8 cellular contexts compared by ENCODE assay signal in the genomic region with DNA sequence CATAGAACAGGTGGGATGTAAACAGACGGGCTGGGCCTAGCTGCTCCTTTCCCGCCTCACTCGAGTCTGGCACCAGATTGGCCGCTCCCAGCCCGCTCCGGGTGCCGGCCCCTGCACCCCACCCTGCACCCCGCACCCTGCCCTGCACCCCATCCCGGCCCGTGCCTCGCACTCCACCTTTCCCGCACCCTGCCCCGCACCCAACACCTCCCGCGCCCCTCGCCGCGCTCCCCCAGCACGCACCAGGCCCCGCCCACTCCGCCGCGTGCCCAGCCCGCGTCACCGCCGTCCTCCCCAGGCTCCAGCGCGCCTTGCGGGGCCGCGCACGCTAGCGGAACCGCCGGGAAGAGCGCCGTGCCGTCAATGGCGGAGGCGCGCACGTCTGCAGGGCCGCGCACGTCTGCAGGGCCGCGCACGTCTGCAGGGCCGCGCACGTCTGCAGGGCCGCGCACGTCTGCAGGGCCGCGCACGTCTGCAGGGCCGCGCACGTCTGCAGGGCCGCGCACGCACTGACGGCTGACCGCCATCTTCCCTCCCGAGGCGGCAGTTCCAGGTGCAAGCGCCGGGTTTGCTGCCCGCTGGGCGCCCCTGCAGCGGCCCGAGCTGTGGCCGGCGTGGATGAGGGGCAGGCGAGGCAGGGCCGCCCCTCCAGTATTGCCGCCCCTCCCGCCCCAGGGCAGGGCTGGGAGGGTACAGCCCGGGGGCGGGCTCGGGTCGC. TPM values are rescaled to one million over a fixed set of nuclear protein-coding genes. Genes with fewer than 3 reads are reported as not detected.
A peak's percentile ranks its signal among the peaks of the same experiment; 100 is the strongest.
DNase-seq lines count a peak whose midpoint lies in the region; TF ChIP-seq lines count a peak whose summit lies in the region.

UBE3C (plus strand) TSS at position 503 of the 718 bp plus-strand sequence. CDS start 347 bp downstream, outside the sequence.

- peak within 1 kb of the TSS; percentile 89 for H3K4me3 Mint-ChIP-seq in HFFc6
- peak within 1 kb of the TSS; percentile 79 for H3K4me3 Mint-ChIP-seq in activated naive CD4-positive, alpha-beta T cell treated with anti-CD3 and anti-CD28 coated beads, Interleukin-2, amount 10 ng/mL, durations not matched to agents 7 days and 5 days

- H3K27ac ChIP-seq in SK-N-MC = peak within 1 kb of the TSS; percentile 93

- H3K4me1 Mint-ChIP-seq in HFFc6 (ENCODE audit: low read depth) = peaks cover 41% of the 10 kb centered on the region
- peaks cover 41% of the 10 kb centered on the region for H3K4me1 Mint-ChIP-seq in activated naive CD4-positive, alpha-beta T cell treated with anti-CD3 and anti-CD28 coated beads, Interleukin-2, amount 10 ng/mL, durations not matched to agents 7 days and 5 days

- H3K9ac ChIP-seq in SK-N-MC (ENCODE audit: insufficient read length) = peak within 1 kb of the TSS; percentile 98

- no peak; the same call in 1 of the 2 replicates for TF ChIP-seq CTCF in HFFc6 (IDR thresholded peaks at IDR 0.05)

- H3K9me3 Mint-ChIP-seq in HFFc6 = no peaks in the 10 kb centered on the region
- H3K9me3 Mint-ChIP-seq in activated naive CD4-positive, alpha-beta T cell treated with anti-CD3 and anti-CD28 coated beads, Interleukin-2, amount 10 ng/mL, durations not matched to agents 7 days and 5 days = no peaks in the 10 kb centered on the region

- DNase-seq in GM04504 (ENCODE audit: low read depth) (peak; percentile 77), HFFc6 (peak; percentile 81), NCI-H1048 (lab: John Stamatoyannopoulos, UW) (peak; percentile 72), SK-N-MC (ENCODE audit: low read depth, low spot score) (no peak), germinal center (ENCODE audit: low spot score) (peak; percentile 97), nucleus accumbens (lab: John Stamatoyannopoulos, UW) (peak in 55 of 56 donors; percentile 35 to 93 (median 79)), superior temporal gyrus (ENCODE audit: extremely low spot score) (peak; percentile 82)
- DNase-seq in activated naive CD4-positive, alpha-beta T cell treated with anti-CD3 and anti-CD28 coated beads, Interleukin-2, amount 10 ng/mL, durations not matched to agents 7 days and 5 days = peak; percentile 92

- H3K27me3 Mint-ChIP-seq in HFFc6 (ENCODE audit: insufficient read depth) = peaks cover 3% of the 10 kb centered on the region
- peaks cover 14% of the 10 kb centered on the region for H3K27me3 Mint-ChIP-seq in activated naive CD4-positive, alpha-beta T cell treated with anti-CD3 and anti-CD28 coated beads, Interleukin-2, amount 10 ng/mL, durations not matched to agents 7 days and 5 days

- peaks cover 22% of the 10 kb centered on the region for H3K36me3 Mint-ChIP-seq in HFFc6 (ENCODE audit: low read depth)
- H3K36me3 Mint-ChIP-seq in activated naive CD4-positive, alpha-beta T cell treated with anti-CD3 and anti-CD28 coated beads, Interleukin-2, amount 10 ng/mL, durations not matched to agents 7 days and 5 days = peaks cover 32% of the 10 kb centered on the region

- peak within 1 kb of the TSS; percentile 97 for H3K4me3 ChIP-seq in SK-N-MC

- H3K27ac Mint-ChIP-seq in HFFc6 = peak within 1 kb of the TSS; percentile 77
- H3K27ac Mint-ChIP-seq in activated naive CD4-positive, alpha-beta T cell treated with anti-CD3 and anti-CD28 coated beads, Interleukin-2, amount 10 ng/mL, durations not matched to agents 7 days and 5 days = peak within 1 kb of the TSS; percentile 99

- CTCF ChIA-PET in activated naive CD4-positive, alpha-beta T cell treated with anti-CD3 and anti-CD28 coated beads, Interleukin-2, amount 10 ng/mL, durations not matched to agents 7 days and 5 days (lab: Charles Lee) = no interaction called here

- no peaks in the 10 kb centered on the region for H3K9me3 ChIP-seq in SK-N-MC (ENCODE audit: low read depth, low read length)

- peaks cover 27% of the 10 kb centered on the region for H3K36me3 ChIP-seq in SK-N-MC (ENCODE audit: insufficient read depth, low read length)

RNA-seq across cellular contexts. Expression of gene UBE3C, which starts in this region (rescaled TPM):
- total RNA-seq in HFFc6 (2021; fragmentation: NEBNext Ultra II Directional; extraction: Animal tissue kit (Norgen Biotek cat#: 25700)) = 10 to 100 TPM; 64.2 to 80.1 (median 73.1) TPM
